ENCODE assay signal across 18 cellular contexts in the genomic region with DNA sequence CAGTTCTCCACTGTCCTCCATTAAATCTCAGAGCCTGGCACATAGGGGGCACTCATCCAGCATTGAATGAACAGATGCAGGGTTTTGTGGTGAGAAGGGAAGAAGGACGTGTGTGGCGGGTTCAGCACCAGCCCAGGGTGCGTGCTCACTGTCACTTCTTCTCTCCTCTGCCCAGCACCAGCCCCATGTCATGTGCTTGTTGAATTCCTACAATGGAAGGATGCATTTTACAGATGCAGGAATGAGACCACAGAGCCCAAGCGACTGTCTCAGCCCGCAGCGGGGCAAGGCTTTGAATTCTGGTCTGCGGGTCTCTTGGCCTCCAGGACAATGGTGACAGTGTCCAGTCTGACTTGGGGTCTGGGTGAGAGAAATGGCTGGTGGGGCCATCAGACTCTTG.
DNase-seq lines count a peak whose midpoint lies in the region; ATAC-seq, FAIRE-seq and TF ChIP-seq lines count a peak whose summit lies in the region.
"Had no signal": no experiment of that assay in that cellular context is flagged by ENCODE, and none has a peak within 500 bp of the region (broad histone marks: within the 10 kb centered on the region; RNA-seq: fewer than 3 reads in every experiment).

No MANE protein-coding gene starts in this region.

- peak; percentile 24; the same call in 1 of the 2 replicates for TF ChIP-seq CTCF in OCI-LY3 (IDR thresholded peaks at IDR 0.05; ENCODE audit: low read depth, low read length)
- TF ChIP-seq CTCF in A673 (conservative IDR thresholded peaks at IDR 0.05; ENCODE audit: low read depth, low read length) = no peak
- no peak for TF ChIP-seq CTCF in pancreas (IDR thresholded peaks at IDR 0.05)

- DNase-seq in activated T-cell treated with anti-CD3 and anti-CD28 coated beads, Interleukin-2, amount 50 U/mL, for 24 hours = no peak
- DNase-seq in activated T-cell treated with anti-CD3 and anti-CD28 coated beads, Interleukin-2, amount 50 U/mL, for 48 hours = no peak
- no peak for DNase-seq in central memory CD8-positive, alpha-beta T cell (ENCODE audit: low spot score in 2 of 2)
- DNase-seq in stimulated activated effector memory CD8-positive, alpha-beta T cell treated with anti-CD3 and anti-CD28 coated beads, Interleukin-12 subunit alpha, Interleukin-12 subunit beta, amount 100 ng/mL, for 72 hours (ENCODE audit: low spot score in 2 of 2) = no peak
- DNase-seq in A673 (ENCODE audit: low spot score) = no peak
- DNase-seq in Kasumi-1 (lab: John Stamatoyannopoulos, UW) = no peak
- DNase-seq in pancreas = no peak
- DNase-seq: effector CD4-positive, alpha-beta T cell; heart right ventricle; NCI-H187; NK-92 treated with Interleukin-12 subunit alpha and Interleukin-12 subunit beta, amount 100 ng/mL, for 24 hours; RPMI8226 had no signal

- H3K36me3 ChIP-seq in OCI-LY3 (replicated peaks; ENCODE audit: low read depth, low read length) (no peaks in the 10 kb centered on the region), A673 (ENCODE audit: insufficient read depth, low read length, poor library complexity, severe bottlenecking) (no peaks in the 10 kb centered on the region), pancreas (no peaks in the 10 kb centered on the region)
- H3K36me3 ChIP-seq: cardiac muscle cell, heart right ventricle had no signal

- peaks cover 32% of the 10 kb centered on the region for H3K27me3 ChIP-seq in OCI-LY3 (ENCODE audit: low read depth, low read length)
- no peaks in the 10 kb centered on the region for H3K27me3 ChIP-seq in A673 (replicated peaks; ENCODE audit: insufficient read depth, low read depth, low read length, poor library complexity)
- no peaks in the 10 kb centered on the region for H3K27me3 ChIP-seq in pancreas
- H3K27me3 ChIP-seq: cardiac muscle cell, heart right ventricle had no signal

- H3K9me3 Mint-ChIP-seq in activated T-cell treated with anti-CD3 and anti-CD28 coated beads, Interleukin-2, amount 50 U/mL, for 24 hours = no peaks in the 10 kb centered on the region
- no peaks in the 10 kb centered on the region for H3K9me3 Mint-ChIP-seq in central memory CD8-positive, alpha-beta T cell
- H3K9me3 Mint-ChIP-seq in stimulated activated effector memory CD8-positive, alpha-beta T cell treated with anti-CD3 and anti-CD28 coated beads, Interleukin-12 subunit alpha, Interleukin-12 subunit beta, amount 100 ng/mL, for 72 hours = no peaks in the 10 kb centered on the region
- H3K9me3 Mint-ChIP-seq: naive thymus-derived CD8-positive, alpha-beta T cell had no signal

- H3K4me3 Mint-ChIP-seq in activated T-cell treated with anti-CD3 and anti-CD28 coated beads, Interleukin-2, amount 50 U/mL, for 24 hours = no peak overlapping the region
- H3K4me3 Mint-ChIP-seq in central memory CD8-positive, alpha-beta T cell = no peak overlapping the region
- H3K4me3 Mint-ChIP-seq in stimulated activated effector memory CD8-positive, alpha-beta T cell treated with anti-CD3 and anti-CD28 coated beads, Interleukin-12 subunit alpha, Interleukin-12 subunit beta, amount 100 ng/mL, for 72 hours = peak overlapping the region; percentile 67

- intact Hi-C loops in A673 (cut with micrococcal nuclease; ENCODE audit: unreplicated experiment) (no loop called here), pancreas (cut with DNase I) (no loop called here)

- CTCF ChIA-PET in A673 (lab: Charles Lee) = no interaction called here

- ATAC-seq in central memory CD8-positive, alpha-beta T cell (replicated peaks; ENCODE audit: extremely low read depth, poor library complexity, severe bottlenecking) = no peak
- no peak for ATAC-seq in stimulated activated effector memory CD8-positive, alpha-beta T cell treated with anti-CD3 and anti-CD28 coated beads, Interleukin-12 subunit alpha, Interleukin-12 subunit beta, amount 100 ng/mL, for 72 hours
- no peak for ATAC-seq in pancreas
- ATAC-seq: naive thymus-derived CD8-positive, alpha-beta T cell had no signal

- no peaks in the 10 kb centered on the region for H4K20me1 ChIP-seq in OCI-LY3 (ENCODE audit: insufficient read depth, low read length)

- peaks cover 66% of the 10 kb centered on the region for H3K4me1 Mint-ChIP-seq in activated T-cell treated with anti-CD3 and anti-CD28 coated beads, Interleukin-2, amount 50 U/mL, for 24 hours (ENCODE audit: low read depth)
- H3K4me1 Mint-ChIP-seq in central memory CD8-positive, alpha-beta T cell = peaks cover 27% of the 10 kb centered on the region
- peaks cover 55% of the 10 kb centered on the region for H3K4me1 Mint-ChIP-seq in stimulated activated effector memory CD8-positive, alpha-beta T cell treated with anti-CD3 and anti-CD28 coated beads, Interleukin-12 subunit alpha, Interleukin-12 subunit beta, amount 100 ng/mL, for 72 hours

- no peaks in the 10 kb centered on the region for H3K27me3 Mint-ChIP-seq in activated T-cell treated with anti-CD3 and anti-CD28 coated beads, Interleukin-2, amount 50 U/mL, for 24 hours
- H3K27me3 Mint-ChIP-seq in central memory CD8-positive, alpha-beta T cell = no peaks in the 10 kb centered on the region
- H3K27me3 Mint-ChIP-seq: naive thymus-derived CD8-positive, alpha-beta T cell had no signal

- no peaks in the 10 kb centered on the region for H3K79me2 ChIP-seq in OCI-LY3 (ENCODE audit: low read length)

- H3K9ac ChIP-seq in OCI-LY3 (ENCODE audit: low read length) = no peak overlapping the region

- H3K4me1 ChIP-seq in OCI-LY3 (ENCODE audit: low read length) = peaks cover 26% of the 10 kb centered on the region
- H3K4me1 ChIP-seq in A673 (ENCODE audit: insufficient read depth, low read length, poor library complexity, severe bottlenecking) = peaks cover 4% of the 10 kb centered on the region
- peaks cover 0 to 6% (median 0%) of the 10 kb centered on the region in 3 donors for H3K4me1 ChIP-seq in pancreas

- BruUV-seq in A673 (replicated peaks; lab: Mats Ljungman, UMichigan) = no TSS peak

- peak overlapping the region; percentile 99 for H3K27ac Mint-ChIP-seq in activated T-cell treated with anti-CD3 and anti-CD28 coated beads, Interleukin-2, amount 50 U/mL, for 24 hours
- peak overlapping the region; percentile 86 for H3K27ac Mint-ChIP-seq in central memory CD8-positive, alpha-beta T cell (ENCODE audit: low read depth)
- peak overlapping the region; percentile 88 for H3K27ac Mint-ChIP-seq in stimulated activated effector memory CD8-positive, alpha-beta T cell treated with anti-CD3 and anti-CD28 coated beads, Interleukin-12 subunit alpha, Interleukin-12 subunit beta, amount 100 ng/mL, for 72 hours

- 96 to 99% methylated on average over 7 of the region's 7 CpGs for WGBS in pancreas, 2 donors

- POLR2A ChIA-PET in A673 (lab: Charles Lee; ENCODE audit: low non-redundant PET) = no interaction called here

- no peak overlapping the region for H2AFZ ChIP-seq in OCI-LY3 (ENCODE audit: low read depth, low read length)

- H3K27ac ChIP-seq in OCI-LY3 (ENCODE audit: low read length) (no peak overlapping the region), A673 (ENCODE audit: low read depth, low read length, poor library complexity, severe bottlenecking) (no peak overlapping the region), pancreas (no peak overlapping the region)
- H3K27ac ChIP-seq: cardiac muscle cell, VCaP had no signal

- no peak overlapping the region for H3K4me2 ChIP-seq in OCI-LY3 (ENCODE audit: low read length)

- H3K9me3 ChIP-seq in OCI-LY3 (ENCODE audit: insufficient read depth, low read length) (no peaks in the 10 kb centered on the region), A673 (ENCODE audit: low read depth, low read length, poor library complexity, severe bottlenecking) (no peaks in the 10 kb centered on the region), pancreas (no peaks in the 10 kb centered on the region)
- H3K9me3 ChIP-seq: heart right ventricle had no signal

- no peaks in the 10 kb centered on the region for H3K36me3 Mint-ChIP-seq in activated T-cell treated with anti-CD3 and anti-CD28 coated beads, Interleukin-2, amount 50 U/mL, for 24 hours (ENCODE audit: low read depth)
- H3K36me3 Mint-ChIP-seq in central memory CD8-positive, alpha-beta T cell (ENCODE audit: insufficient read depth) = peaks cover 3% of the 10 kb centered on the region
- peaks cover 9% of the 10 kb centered on the region for H3K36me3 Mint-ChIP-seq in stimulated activated effector memory CD8-positive, alpha-beta T cell treated with anti-CD3 and anti-CD28 coated beads, Interleukin-12 subunit alpha, Interleukin-12 subunit beta, amount 100 ng/mL, for 72 hours
- H3K36me3 Mint-ChIP-seq: naive thymus-derived CD8-positive, alpha-beta T cell had no signal

- H3K4me3 ChIP-seq in OCI-LY3 (ENCODE audit: low read length) (no peak overlapping the region), A673 (ENCODE audit: low read depth, low read length, poor library complexity, severe bottlenecking) (no peak overlapping the region), pancreas (no peak overlapping the region)
- H3K4me3 ChIP-seq: cardiac muscle cell, heart right ventricle had no signal

- no peak for FAIRE-seq in pancreas (lab: Jason Lieb, UNC)
- FAIRE-seq: islet of Langerhans, urothelium cell line had no signal
